Comparison of ENCODE assay signal across 20 cellular contexts in the genomic region with DNA sequence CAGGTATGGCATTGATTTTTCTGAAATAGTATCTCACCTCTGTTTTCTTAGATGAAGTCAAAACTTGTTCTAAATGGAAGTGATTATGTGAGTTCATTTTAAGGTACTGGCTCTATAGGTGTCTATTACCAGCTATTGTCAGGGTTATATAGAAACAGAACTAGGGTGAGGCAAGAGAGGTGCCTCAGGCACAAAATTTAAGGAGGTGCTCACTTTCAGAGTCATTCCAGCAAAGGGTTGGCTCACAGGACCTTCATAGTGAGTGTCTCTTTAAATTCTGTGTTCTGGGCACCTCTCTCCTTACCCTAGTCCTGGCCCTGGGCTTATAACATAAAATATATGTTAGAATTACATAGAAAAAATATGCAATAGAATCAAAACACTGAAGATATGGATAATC. TPM values are rescaled to one million over a fixed set of nuclear protein-coding genes. Genes with fewer than 3 reads are reported as not detected.
DNase-seq lines count a peak whose midpoint lies in the region; ATAC-seq, FAIRE-seq and TF ChIP-seq lines count a peak whose summit lies in the region.
"Had no signal": no experiment of that assay in that cellular context is flagged by ENCODE, and none has a peak within 500 bp of the region (broad histone marks: within the 10 kb centered on the region; RNA-seq: fewer than 3 reads in every experiment).

No MANE protein-coding gene starts in this region.

- H3F3A ChIP-seq in OCI-LY1 (ENCODE audit: insufficient read depth, low read length) = no peaks in the 10 kb centered on the region

- no peaks in the 10 kb centered on the region for H3K27me3 Mint-ChIP-seq in activated CD4-positive, alpha-beta T cell treated with anti-CD3 and anti-CD28 coated beads, Interleukin-2, amount 10 ng/mL, durations not matched to agents 24 days and 14 days
- H3K27me3 Mint-ChIP-seq: B cell, naive B cell had no signal

- H3K4me1 Mint-ChIP-seq in activated CD4-positive, alpha-beta T cell treated with anti-CD3 and anti-CD28 coated beads, Interleukin-2, amount 10 ng/mL, durations not matched to agents 24 days and 14 days = peaks cover 53% of the 10 kb centered on the region

- intact Hi-C loops in activated CD4-positive, alpha-beta T cell treated with anti-CD3 and anti-CD28 coated beads, Interleukin-2, amount 10 ng/mL, durations not matched to agents 24 days and 14 days (cut with micrococcal nuclease) = loop anchor here (5.0 kb wide), 1 partner anchor 56 kb away; no protein-coding TSS in a partner anchor

- TF ChIP-seq CTCF in OCI-LY1 (IDR thresholded peaks at IDR 0.05; ENCODE audit: low read length) (no peak), bronchial epithelial cell (IDR thresholded peaks at IDR 0.05; ENCODE audit: insufficient read depth, low read length, severe bottlenecking) (no peak)

- no peak for FAIRE-seq in bronchial epithelial cell (lab: Jason Lieb, UNC)

- no peak for DNase-seq in activated CD4-positive, alpha-beta T cell treated with anti-CD3 and anti-CD28 coated beads, Interleukin-2, amount 10 ng/mL, durations not matched to agents 24 days and 14 days
- no peak for DNase-seq in activated CD4-positive, alpha-beta T cell treated with anti-CD3 and anti-CD28 coated beads, Interleukin-2, amount 50 U/mL, for 48 hours
- peak; percentile 34 for DNase-seq in bronchial epithelial cell (ENCODE audit: low read depth)
- no peak for DNase-seq in inferior parietal cortex (ENCODE audit: extremely low spot score)
- DNase-seq: amygdala, dorsolateral prefrontal cortex, gastrocnemius medialis, mesendoderm, naive B cell, NCI-H1417, NCI-H2171 treated with DMSO at 0.1 percent for 48 hours, NCI-H526 treated with DMSO at 0.1 percent for 48 hours, retina, SIG-M5 had no signal

- no peaks in the 10 kb centered on the region for H3K27me3 ChIP-seq in BLaER1 treated with 17β-estradiol and CSF1 and Interleukin-3, amounts not matched to agents 10 nM and 100 nM
- no peaks in the 10 kb centered on the region for H3K27me3 ChIP-seq in OCI-LY1 (ENCODE audit: insufficient read depth, low read length)
- no peaks in the 10 kb centered on the region for H3K27me3 ChIP-seq in bronchial epithelial cell (ENCODE audit: control insufficient read depth, insufficient read depth, low read length)
- H3K27me3 ChIP-seq: dorsolateral prefrontal cortex, gastrocnemius medialis had no signal

- H3K36me3 Mint-ChIP-seq in activated CD4-positive, alpha-beta T cell treated with anti-CD3 and anti-CD28 coated beads, Interleukin-2, amount 10 ng/mL, durations not matched to agents 24 days and 14 days (ENCODE audit: low read depth) = peaks cover 31% of the 10 kb centered on the region

- H3K79me2 ChIP-seq in OCI-LY1 (ENCODE audit: insufficient read depth, low read length) = no peaks in the 10 kb centered on the region

- no peak overlapping the region for H3K9ac ChIP-seq in BLaER1 treated with 17β-estradiol and CSF1 and Interleukin-3, amounts not matched to agents 10 nM and 100 nM
- no peak overlapping the region for H3K9ac ChIP-seq in OCI-LY1 (ENCODE audit: low read length)

- H3K9me3 Mint-ChIP-seq in activated CD4-positive, alpha-beta T cell treated with anti-CD3 and anti-CD28 coated beads, Interleukin-2, amount 10 ng/mL, durations not matched to agents 24 days and 14 days = peaks cover 3% of the 10 kb centered on the region
- H3K9me3 Mint-ChIP-seq: naive B cell had no signal

- peak overlapping the region; percentile 52 for H3K27ac Mint-ChIP-seq in activated CD4-positive, alpha-beta T cell treated with anti-CD3 and anti-CD28 coated beads, Interleukin-2, amount 10 ng/mL, durations not matched to agents 24 days and 14 days
- H3K27ac Mint-ChIP-seq: B cell had no signal

- H4K20me1 ChIP-seq in BLaER1 treated with 17β-estradiol and CSF1 and Interleukin-3, amounts not matched to agents 10 nM and 100 nM = peaks cover 0 to 51% (median 9%) of the 10 kb centered on the region in 11 experiments; a peak in 13 of 22 replicates
- H4K20me1 ChIP-seq in OCI-LY1 (ENCODE audit: insufficient read depth, low read length) = no peaks in the 10 kb centered on the region

- H3K4me3 Mint-ChIP-seq in activated CD4-positive, alpha-beta T cell treated with anti-CD3 and anti-CD28 coated beads, Interleukin-2, amount 10 ng/mL, durations not matched to agents 24 days and 14 days = peak overlapping the region; percentile 79

- H3K9me2 ChIP-seq in OCI-LY1 (ENCODE audit: low read depth, low read length) = no peaks in the 10 kb centered on the region

- peak overlapping the region in 10 of 11 experiments; percentile 31 to 93 (median 82); a peak in 15 of 22 replicates for H3K4me2 ChIP-seq in BLaER1 treated with 17β-estradiol and CSF1 and Interleukin-3, amounts not matched to agents 10 nM and 100 nM
- peak overlapping the region; percentile 59 for H3K4me2 ChIP-seq in OCI-LY1 (ENCODE audit: low read length)

- peaks cover 0 to 43% (median 5%) of the 10 kb centered on the region in 11 experiments; a peak in 10 of 22 replicates for H3K36me3 ChIP-seq in BLaER1 treated with 17β-estradiol and CSF1 and Interleukin-3, amounts not matched to agents 10 nM and 100 nM
- no peaks in the 10 kb centered on the region; the same call in 1 of the 2 replicates for H3K36me3 ChIP-seq in OCI-LY1 (ENCODE audit: insufficient read depth, low read length)
- peaks cover 3% of the 10 kb centered on the region for H3K36me3 ChIP-seq in bronchial epithelial cell (ENCODE audit: control insufficient read depth, insufficient read depth, low read length)
- H3K36me3 ChIP-seq: gastrocnemius medialis had no signal

- H3K4me1 ChIP-seq in BLaER1 treated with 17β-estradiol and CSF1 and Interleukin-3, amounts not matched to agents 10 nM and 100 nM = peaks cover 31 to 41% (median 35%) of the 10 kb centered on the region in 10 experiments
- H3K4me1 ChIP-seq in OCI-LY1 (ENCODE audit: insufficient read depth, low read length, severe bottlenecking) = peaks cover 49% of the 10 kb centered on the region

- peaks cover 0 to 8% (median 0%) of the 10 kb centered on the region in 11 experiments; a peak in 3 of 22 replicates for H3K9me3 ChIP-seq in BLaER1 treated with 17β-estradiol and CSF1 and Interleukin-3, amounts not matched to agents 10 nM and 100 nM (replicated peaks in 1 of 11)
- H3K9me3 ChIP-seq in OCI-LY1 (ENCODE audit: low read length) = no peaks in the 10 kb centered on the region
- H3K9me3 ChIP-seq: gastrocnemius medialis had no signal

- H2AFZ ChIP-seq in OCI-LY1 (ENCODE audit: low read length) = no peak overlapping the region

- ATAC-seq in HG02798 (IDR thresholded peaks at IDR 0.05; ENCODE audit: poor library complexity, unreplicated experiment) (no peak), HG02642 (IDR thresholded peaks at IDR 0.05; ENCODE audit: poor library complexity, unreplicated experiment) (no peak)
- ATAC-seq: gastrocnemius medialis, PC-3 had no signal

- H3K4me3 ChIP-seq in BLaER1 treated with 17β-estradiol and CSF1 and Interleukin-3, amounts not matched to agents 10 nM and 100 nM = no peak overlapping the region
- H3K4me3 ChIP-seq in OCI-LY1 (ENCODE audit: low read depth, low read length, poor library complexity, severe bottlenecking) (no peak overlapping the region), bronchial epithelial cell (ENCODE audit: low read depth, low read length) (no peak overlapping the region)
- H3K4me3 ChIP-seq: dorsolateral prefrontal cortex, gastrocnemius medialis had no signal

- peak overlapping the region in 1 of 11 experiments; percentile 88; a peak in 1 of 22 replicates for H3K27ac ChIP-seq in BLaER1 treated with 17β-estradiol and CSF1 and Interleukin-3, amounts not matched to agents 10 nM and 100 nM
- H3K27ac ChIP-seq in OCI-LY1 (ENCODE audit: low read depth, low read length, poor library complexity, severe bottlenecking) = peak overlapping the region; percentile 94
- H3K27ac ChIP-seq: gastrocnemius medialis had no signal

RNA-seq across cellular contexts. Expression of gene KIAA0319L, which starts 49.3 kb away (rescaled TPM):
- 35.2 and 35.3 TPM in 2 replicates for total RNA-seq in activated CD4-positive, alpha-beta T cell treated with anti-CD3 and anti-CD28 coated beads, Interleukin-2, amount 10 ng/mL, durations not matched to agents 24 days and 14 days
- 26.6 and 30.5 TPM in 2 replicates for total RNA-seq in bronchial epithelial cell

RNA-seq across cellular contexts. Expression of gene NCDN, which starts 49.7 kb away (rescaled TPM):
- total RNA-seq in activated CD4-positive, alpha-beta T cell treated with anti-CD3 and anti-CD28 coated beads, Interleukin-2, amount 10 ng/mL, durations not matched to agents 24 days and 14 days = 33.5 and 34.0 TPM in 2 replicates
- total RNA-seq in bronchial epithelial cell = 8.7 and 10.0 TPM in 2 replicates
